In genomic region chr9:125194466-125194865, GRCh38 we compare ENCODE assay signal across 8 cellular contexts. TPM values are rescaled to one million over a fixed set of nuclear protein-coding genes. Genes with fewer than 3 reads are reported as not detected.
DNase-seq lines count a peak whose midpoint lies in the region; ATAC-seq and TF ChIP-seq lines count a peak whose summit lies in the region.
"Not testable (repeated sequence)": the region's sequence is repeated elsewhere in the genome, so short reads cannot be mapped to it uniquely, and the experiment has no call there.

No MANE protein-coding gene starts in this region.

- intact Hi-C loops in CD4-positive, alpha-beta memory T cell (cut with micrococcal nuclease); activated CD4-positive, alpha-beta T cell treated with anti-CD3 and anti-CD28 coated beads, Interleukin-2, amount 10 ng/mL, durations not matched to agents 24 days and 14 days (cut with micrococcal nuclease): not testable (repeated sequence)

- H3K36me3 ChIP-seq in CD4-positive, alpha-beta memory T cell (ENCODE audit: insufficient read depth, low read length); MM.1S (replicated peaks; ENCODE audit: insufficient read depth, low read length): not testable (repeated sequence)

- not testable (repeated sequence) for ATAC-seq in activated T-cell treated with anti-CD3 and anti-CD28 coated beads, Interleukin-2, amount 50 U/mL, for 72 hours (replicated peaks in 1 of 2); naive thymus-derived CD8-positive, alpha-beta T cell

- peak overlapping the region; percentile 20 to 23 for H3K4me3 ChIP-seq in CD4-positive, alpha-beta memory T cell (ENCODE audit: low read length in 2 of 2)
- H3K4me3 ChIP-seq in MM.1S (ENCODE audit: low read length), result not testable (repeated sequence)

- peaks cover 34 to 75% (median 56%) of the 10 kb centered on the region in 4 donors for H3K4me1 Mint-ChIP-seq in CD4-positive, alpha-beta memory T cell
- peaks cover 30% of the 10 kb centered on the region for H3K4me1 Mint-ChIP-seq in activated CD4-positive, alpha-beta T cell treated with anti-CD3 and anti-CD28 coated beads, Interleukin-2, amount 10 ng/mL, durations not matched to agents 24 days and 14 days
- peaks cover 67% of the 10 kb centered on the region for H3K4me1 Mint-ChIP-seq in activated T-cell treated with anti-CD3 and anti-CD28 coated beads, Interleukin-2, amount 50 U/mL, for 72 hours (ENCODE audit: low read depth)
- H3K4me1 Mint-ChIP-seq in naive thymus-derived CD8-positive, alpha-beta T cell, result peaks cover 20 to 83% (median 75%) of the 10 kb centered on the region in 4 donors
- peaks cover 64% of the 10 kb centered on the region for H3K4me1 Mint-ChIP-seq in stimulated activated naive CD8-positive, alpha-beta T cell treated with anti-CD3 and anti-CD28 coated beads, Interleukin-15, Interleukin-2, amounts not matched to agents 100 ng/mL and 50 ng/mL, for 24 hours (ENCODE audit: low read depth)

- DNase-seq in CD4-positive, alpha-beta memory T cell; MM.1S; activated CD4-positive, alpha-beta T cell treated with anti-CD3 and anti-CD28 coated beads, Interleukin-2, amount 10 ng/mL, durations not matched to agents 24 days and 14 days; activated T-cell treated with anti-CD3 and anti-CD28 coated beads, Interleukin-2, amount 50 U/mL, for 72 hours; naive thymus-derived CD8-positive, alpha-beta T cell: not testable (repeated sequence)
- DNase-seq in SIG-M5 treated with dmso at 0.1 percent for 504 hours (lab: John Stamatoyannopoulos, UW; ENCODE audit: unreplicated experiment) (peak; percentile 34), amniotic epithelial cell (ENCODE audit: low read depth) (peak; percentile 48)

- H3F3A ChIP-seq in MM.1S (ENCODE audit: insufficient read depth, low read length), result not testable (repeated sequence)

- POLR2A ChIA-PET in CD4-positive, alpha-beta memory T cell (lab: Charles Lee; ENCODE audit: partially characterized antibody), result interaction anchor here (0.7 to 2.8 kb wide), 9 partner anchors 8 to 424 kb away, joined by 3 to 42 read pairs (median 4); partner anchors contain the start of genes GAPVD1, HSPA5 and NR6A1
- POLR2A ChIA-PET in naive thymus-derived CD8-positive, alpha-beta T cell (lab: Charles Lee), result interaction anchor here (0.6 to 10.9 kb wide), 9 partner anchors 10 to 253 kb away, joined by 3 to 133 read pairs (median 4); partner anchors contain the start of genes GAPVD1, GOLGA1 and HSPA5

- not testable (repeated sequence) for H3K9me2 ChIP-seq in MM.1S (replicated peaks; ENCODE audit: insufficient read depth, low read length)

- not testable (repeated sequence) for H3K36me3 Mint-ChIP-seq in CD4-positive, alpha-beta memory T cell; activated CD4-positive, alpha-beta T cell treated with anti-CD3 and anti-CD28 coated beads, Interleukin-2, amount 10 ng/mL, durations not matched to agents 24 days and 14 days (ENCODE audit: low read depth); activated T-cell treated with anti-CD3 and anti-CD28 coated beads, Interleukin-2, amount 50 U/mL, for 72 hours (ENCODE audit: insufficient read depth in 2 of 2); naive thymus-derived CD8-positive, alpha-beta T cell; stimulated activated naive CD8-positive, alpha-beta T cell treated with anti-CD3 and anti-CD28 coated beads, Interleukin-15, Interleukin-2, amounts not matched to agents 100 ng/mL and 50 ng/mL, for 24 hours (ENCODE audit: low read depth)

- H3K9me3 ChIP-seq in CD4-positive, alpha-beta memory T cell (ENCODE audit: control insufficient read depth in 1 of 2, low read length in 2 of 2); MM.1S (replicated peaks; ENCODE audit: insufficient read depth, low read length): not testable (repeated sequence)

- H3K27me3 Mint-ChIP-seq in CD4-positive, alpha-beta memory T cell; activated CD4-positive, alpha-beta T cell treated with anti-CD3 and anti-CD28 coated beads, Interleukin-2, amount 10 ng/mL, durations not matched to agents 24 days and 14 days; activated T-cell treated with anti-CD3 and anti-CD28 coated beads, Interleukin-2, amount 50 U/mL, for 72 hours (ENCODE audit: low read depth); naive thymus-derived CD8-positive, alpha-beta T cell; stimulated activated naive CD8-positive, alpha-beta T cell treated with anti-CD3 and anti-CD28 coated beads, Interleukin-15, Interleukin-2, amounts not matched to agents 100 ng/mL and 50 ng/mL, for 24 hours: not testable (repeated sequence)

- not testable (repeated sequence) for H3K27me3 ChIP-seq in CD4-positive, alpha-beta memory T cell (ENCODE audit: insufficient read depth, low read length); MM.1S (replicated peaks; ENCODE audit: insufficient read depth, low read length)

- H3K9ac ChIP-seq in MM.1S (ENCODE audit: low read length), result not testable (repeated sequence)

- H3K9me3 Mint-ChIP-seq in CD4-positive, alpha-beta memory T cell; activated CD4-positive, alpha-beta T cell treated with anti-CD3 and anti-CD28 coated beads, Interleukin-2, amount 10 ng/mL, durations not matched to agents 24 days and 14 days; activated T-cell treated with anti-CD3 and anti-CD28 coated beads, Interleukin-2, amount 50 U/mL, for 72 hours; naive thymus-derived CD8-positive, alpha-beta T cell; stimulated activated naive CD8-positive, alpha-beta T cell treated with anti-CD3 and anti-CD28 coated beads, Interleukin-15, Interleukin-2, amounts not matched to agents 100 ng/mL and 50 ng/mL, for 24 hours: not testable (repeated sequence)

- H3K27ac Mint-ChIP-seq in CD4-positive, alpha-beta memory T cell, result peak overlapping the region; percentile 93 to 97 (median 96)
- not testable (repeated sequence) for H3K27ac Mint-ChIP-seq in activated CD4-positive, alpha-beta T cell treated with anti-CD3 and anti-CD28 coated beads, Interleukin-2, amount 10 ng/mL, durations not matched to agents 24 days and 14 days
- H3K27ac Mint-ChIP-seq in activated T-cell treated with anti-CD3 and anti-CD28 coated beads, Interleukin-2, amount 50 U/mL, for 72 hours, result peak overlapping the region; percentile 92
- H3K27ac Mint-ChIP-seq in naive thymus-derived CD8-positive, alpha-beta T cell, result peak overlapping the region; percentile 86 to 99 (median 98)
- peak overlapping the region; percentile 86 for H3K27ac Mint-ChIP-seq in stimulated activated naive CD8-positive, alpha-beta T cell treated with anti-CD3 and anti-CD28 coated beads, Interleukin-15, Interleukin-2, amounts not matched to agents 100 ng/mL and 50 ng/mL, for 24 hours

- H3K4me1 ChIP-seq in CD4-positive, alpha-beta memory T cell (ENCODE audit: insufficient read depth, low read length), result peaks cover 81% of the 10 kb centered on the region
- H3K4me1 ChIP-seq in MM.1S (ENCODE audit: low read length), result peaks cover 14% of the 10 kb centered on the region

- CTCF ChIA-PET in CD4-positive, alpha-beta memory T cell (lab: Charles Lee; ENCODE audit: partially characterized antibody), result interaction anchor here (1.0 kb wide), 1 partner anchor 47 kb away, joined by 4 read pairs; the partner anchor contains the start of gene HSPA5

- not testable (repeated sequence) for TF ChIP-seq CTCF in MM.1S (IDR thresholded peaks at IDR 0.05; ENCODE audit: low read length)

- H3K79me2 ChIP-seq in MM.1S (ENCODE audit: low read length), result not testable (repeated sequence)

- not testable (repeated sequence) for H4K20me1 ChIP-seq in MM.1S (ENCODE audit: insufficient read depth, low read length)

- H2AFZ ChIP-seq in MM.1S (ENCODE audit: low read length), result 0 out of 2 replicates have a peak overlapping the region, but pooled peaks have one; percentile 38

- peak overlapping the region; percentile 79 to 91 (median 86) for H3K4me3 Mint-ChIP-seq in CD4-positive, alpha-beta memory T cell
- peak overlapping the region; percentile 66 for H3K4me3 Mint-ChIP-seq in activated CD4-positive, alpha-beta T cell treated with anti-CD3 and anti-CD28 coated beads, Interleukin-2, amount 10 ng/mL, durations not matched to agents 24 days and 14 days
- peak overlapping the region; percentile 78 to 80 for H3K4me3 Mint-ChIP-seq in activated T-cell treated with anti-CD3 and anti-CD28 coated beads, Interleukin-2, amount 50 U/mL, for 72 hours
- H3K4me3 Mint-ChIP-seq in naive thymus-derived CD8-positive, alpha-beta T cell, result peak overlapping the region; percentile 74 to 94 (median 88)
- peak overlapping the region; percentile 65 for H3K4me3 Mint-ChIP-seq in stimulated activated naive CD8-positive, alpha-beta T cell treated with anti-CD3 and anti-CD28 coated beads, Interleukin-15, Interleukin-2, amounts not matched to agents 100 ng/mL and 50 ng/mL, for 24 hours

- peak overlapping the region; percentile 39 for H3K27ac ChIP-seq in CD4-positive, alpha-beta memory T cell (ENCODE audit: low read depth, low read length)
- H3K27ac ChIP-seq in MM.1S (ENCODE audit: low read length), result not testable (repeated sequence)

- H3K4me2 ChIP-seq in MM.1S (ENCODE audit: low read depth, low read length), result not testable (repeated sequence)

RNA-seq across cellular contexts. Expression of gene PPP6C, which starts 4.9 kb away (rescaled TPM):
- 10 to 100 TPM; 49.2 TPM for total RNA-seq in CD4-positive, alpha-beta memory T cell
- polyA plus RNA-seq in CD4-positive, alpha-beta memory T cell, result 10 to 100 TPM; 62.3 to 66.1 TPM
- total RNA-seq in activated CD4-positive, alpha-beta T cell treated with anti-CD3 and anti-CD28 coated beads, Interleukin-2, amount 10 ng/mL, durations not matched to agents 24 days and 14 days, result 48.1 and 52.5 TPM in 2 replicates
- 10 to 100 TPM; 38.0 to 41.4 TPM for total RNA-seq in activated T-cell treated with anti-CD3 and anti-CD28 coated beads, Interleukin-2, amount 50 U/mL, for 72 hours
- total RNA-seq in naive thymus-derived CD8-positive, alpha-beta T cell, result 10 to 100 TPM; 51.9 to 59.0 TPM
- polyA plus RNA-seq in naive thymus-derived CD8-positive, alpha-beta T cell, result 10 to 100 TPM; 47.2 to 55.9 (median 51.6) TPM

RNA-seq across cellular contexts. Expression of gene RABEPK, which starts 5.9 kb away (rescaled TPM):
- total RNA-seq in CD4-positive, alpha-beta memory T cell, result 10 to 100 TPM; 12.2 to 13.5 TPM
- 10 to 100 TPM; 35.9 to 43.3 TPM for polyA plus RNA-seq in CD4-positive, alpha-beta memory T cell
- total RNA-seq in activated CD4-positive, alpha-beta T cell treated with anti-CD3 and anti-CD28 coated beads, Interleukin-2, amount 10 ng/mL, durations not matched to agents 24 days and 14 days, result 36.6 and 37.7 TPM in 2 replicates
- 10 to 100 TPM; 28.1 to 32.7 TPM for total RNA-seq in activated T-cell treated with anti-CD3 and anti-CD28 coated beads, Interleukin-2, amount 50 U/mL, for 72 hours
- 10 to 100 TPM; 13.1 TPM for total RNA-seq in naive thymus-derived CD8-positive, alpha-beta T cell
- polyA plus RNA-seq in naive thymus-derived CD8-positive, alpha-beta T cell, result 10 to 100 TPM; 29.4 to 44.2 (median 32.7) TPM

RNA-seq across cellular contexts. Expression of gene HSPA5, which starts 46.7 kb away (rescaled TPM):
- 100 to 1,000 TPM; 147 to 154 TPM for total RNA-seq in CD4-positive, alpha-beta memory T cell
- polyA plus RNA-seq in CD4-positive, alpha-beta memory T cell, result 100 to 1,000 TPM; 194 to 253 TPM
- 260 and 271 TPM in 2 replicates for total RNA-seq in activated CD4-positive, alpha-beta T cell treated with anti-CD3 and anti-CD28 coated beads, Interleukin-2, amount 10 ng/mL, durations not matched to agents 24 days and 14 days
- 100 to 1,000 TPM; 211 to 290 TPM for total RNA-seq in activated T-cell treated with anti-CD3 and anti-CD28 coated beads, Interleukin-2, amount 50 U/mL, for 72 hours
- 10 to 100 TPM; 94.6 to 96.6 TPM for total RNA-seq in naive thymus-derived CD8-positive, alpha-beta T cell
- polyA plus RNA-seq in naive thymus-derived CD8-positive, alpha-beta T cell, result 100 to 1,000 TPM; 130 to 162 (median 143) TPM

RNA-seq across cellular contexts. Expression of gene SCAI, which starts 51.1 kb away (rescaled TPM):
- 10 to 100 TPM; 14.7 to 15.5 TPM for total RNA-seq in CD4-positive, alpha-beta memory T cell
- 1 to 10 TPM in 1 of 2 donors, under 1 TPM in 1; 0.23 to 2.4 TPM for polyA plus RNA-seq in CD4-positive, alpha-beta memory T cell
- total RNA-seq in activated CD4-positive, alpha-beta T cell treated with anti-CD3 and anti-CD28 coated beads, Interleukin-2, amount 10 ng/mL, durations not matched to agents 24 days and 14 days, result 11.0 and 13.4 TPM in 2 replicates
- 10 to 100 TPM; 14.5 to 16.9 TPM for total RNA-seq in activated T-cell treated with anti-CD3 and anti-CD28 coated beads, Interleukin-2, amount 50 U/mL, for 72 hours
- 10 to 100 TPM; 15.3 to 15.7 TPM for total RNA-seq in naive thymus-derived CD8-positive, alpha-beta T cell
- polyA plus RNA-seq in naive thymus-derived CD8-positive, alpha-beta T cell, result 1 to 10 TPM; 1.1 to 3.9 (median 3.7) TPM
